Comparison of ENCODE assay signal across 11 cellular contexts in the genomic region with DNA sequence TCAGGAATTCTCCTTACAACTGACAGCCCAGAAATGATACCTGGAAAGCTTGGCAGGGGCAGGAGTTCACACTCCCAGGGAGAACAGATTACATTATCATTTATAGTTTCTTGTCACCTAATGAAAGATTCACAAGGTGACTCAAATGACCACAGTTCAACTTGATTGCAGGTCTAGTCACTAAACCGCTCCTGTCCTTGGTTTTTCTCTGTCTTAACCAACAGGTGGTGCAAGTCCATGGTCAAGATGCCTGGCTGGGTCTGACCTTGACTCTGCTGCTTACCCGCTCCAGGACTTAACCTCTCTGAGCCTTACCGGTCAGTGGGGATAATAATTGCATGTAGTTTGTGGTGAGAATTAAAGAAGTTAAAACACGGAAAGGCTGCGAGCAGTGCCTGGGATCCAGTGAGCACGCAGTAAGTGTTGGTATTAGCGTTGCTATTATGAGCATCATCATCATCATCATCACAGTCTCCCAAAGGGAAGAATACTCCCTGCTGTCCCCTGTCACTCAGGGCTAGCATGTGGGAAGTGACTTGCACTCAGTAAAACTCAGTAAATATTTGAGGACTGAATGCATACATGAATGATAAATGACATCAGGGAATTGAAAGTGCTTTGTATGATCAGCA.
DNase-seq lines count a peak whose midpoint lies in the region; ATAC-seq and TF ChIP-seq lines count a peak whose summit lies in the region.
"Had no signal": no experiment of that assay in that cellular context is flagged by ENCODE, and none has a peak within 500 bp of the region (broad histone marks: within the 10 kb centered on the region; RNA-seq: fewer than 3 reads in every experiment).

No MANE protein-coding gene starts in this region.

- no peak overlapping the region for H3K27ac Mint-ChIP-seq in type B pancreatic cell
- H3K27ac Mint-ChIP-seq: activated CD4-positive, alpha-beta memory T cell treated with anti-CD3 and anti-CD28 coated beads for 36 hours; CD4-positive, CD25-positive, alpha-beta regulatory T cell had no signal

- H3K36me3 Mint-ChIP-seq in type B pancreatic cell, result peaks cover 37% of the 10 kb centered on the region
- H3K36me3 Mint-ChIP-seq: activated CD4-positive, alpha-beta memory T cell treated with anti-CD3 and anti-CD28 coated beads for 36 hours; CD4-positive, CD25-positive, alpha-beta regulatory T cell had no signal

- peaks cover 14% of the 10 kb centered on the region for H3K4me1 Mint-ChIP-seq in type B pancreatic cell (ENCODE audit: unreplicated experiment)
- H3K4me1 Mint-ChIP-seq: CD4-positive, CD25-positive, alpha-beta regulatory T cell had no signal

- peaks cover 7% of the 10 kb centered on the region for H3K4me1 ChIP-seq in left ventricle myocardium inferior
- H3K4me1 ChIP-seq in PC-3 (ENCODE audit: insufficient read depth, low read length), result no peaks in the 10 kb centered on the region
- H3K4me1 ChIP-seq in colonic mucosa, result no peaks in the 10 kb centered on the region

- no peak overlapping the region for H3K4me3 Mint-ChIP-seq in type B pancreatic cell
- H3K4me3 Mint-ChIP-seq: activated CD4-positive, alpha-beta memory T cell treated with anti-CD3 and anti-CD28 coated beads for 36 hours; CD4-positive, CD25-positive, alpha-beta regulatory T cell had no signal

- no peaks in the 10 kb centered on the region for H3K27me3 ChIP-seq in left ventricle myocardium inferior (ENCODE audit: low read depth)
- no peaks in the 10 kb centered on the region for H3K27me3 ChIP-seq in PC-3 (ENCODE audit: low read length)
- H3K27me3 ChIP-seq in colonic mucosa, result no peaks in the 10 kb centered on the region

- H3K9me3 Mint-ChIP-seq in type B pancreatic cell, result no peaks in the 10 kb centered on the region
- H3K9me3 Mint-ChIP-seq: activated CD4-positive, alpha-beta memory T cell treated with anti-CD3 and anti-CD28 coated beads for 36 hours had no signal

- POLR2A ChIA-PET in PC-3 (lab: Charles Lee; ENCODE audit: unreplicated experiment), result no interaction called here

- TF ChIP-seq CTCF in left ventricle myocardium inferior (IDR thresholded peaks at IDR 0.05; ENCODE audit: borderline replicate concordance) (peak; percentile 47), PC-3 (conservative IDR thresholded peaks at IDR 0.05; ENCODE audit: low read depth, low read length) (peak; percentile 68), fibroblast of pulmonary artery (IDR thresholded peaks at IDR 0.05; ENCODE audit: low read length, missing control alignments) (peak; percentile 32), type B pancreatic cell (conservative IDR thresholded peaks at IDR 0.05) (peak; percentile 53), colonic mucosa (IDR thresholded peaks at IDR 0.05) (no peak)

- peak; percentile 89 for ATAC-seq in PC-3

- no peak overlapping the region for H2AFZ ChIP-seq in PC-3 (ENCODE audit: low read length)

- BruUV-seq in PC-3 (replicated peaks; lab: Mats Ljungman, UMichigan), result no TSS peak

- H3K27ac ChIP-seq in left ventricle myocardium inferior (replicated peaks), result no peak overlapping the region
- H3K27ac ChIP-seq in PC-3 (ENCODE audit: low read length), result no peak overlapping the region
- no peak overlapping the region for H3K27ac ChIP-seq in colonic mucosa

- H3K9me3 ChIP-seq in left ventricle myocardium inferior (replicated peaks), result no peaks in the 10 kb centered on the region
- H3K9me3 ChIP-seq in PC-3 (ENCODE audit: low read length), result no peaks in the 10 kb centered on the region
- H3K9me3 ChIP-seq in colonic mucosa, result no peaks in the 10 kb centered on the region

- H3K79me2 ChIP-seq in PC-3 (ENCODE audit: low read length), result no peaks in the 10 kb centered on the region

- H4K20me1 ChIP-seq in PC-3 (ENCODE audit: low read length), result no peaks in the 10 kb centered on the region

- CTCF ChIA-PET in PC-3 (lab: Charles Lee), result interaction anchor here (0.5 to 1.1 kb wide), 2 partner anchors 14 to 1533 kb away, joined by 3 to 7 read pairs; no protein-coding TSS in a partner anchor

- H3K36me3 ChIP-seq in left ventricle myocardium inferior, result peaks cover 72% of the 10 kb centered on the region
- no peaks in the 10 kb centered on the region; the same call in 1 of the 2 replicates for H3K36me3 ChIP-seq in PC-3 (ENCODE audit: low read depth, low read length)
- no peaks in the 10 kb centered on the region for H3K36me3 ChIP-seq in colonic mucosa

- H3K4me3 ChIP-seq in left ventricle myocardium inferior (no peak overlapping the region), PC-3 (ENCODE audit: low read length) (no peak overlapping the region), fibroblast of pulmonary artery (replicated peaks; ENCODE audit: low read depth, low read length) (no peak overlapping the region), colonic mucosa (no peak overlapping the region)

- intact Hi-C loops in left ventricle myocardium inferior (cut with micrococcal nuclease), result no loop called here
- intact Hi-C loops in cardiac septum (cut with DNase I), result no loop called here
- intact Hi-C loops in PC-3 (cut with micrococcal nuclease), result loop anchor here (1.0 to 2.0 kb wide), 2 partner anchors 149 to 209 kb away; no protein-coding TSS in a partner anchor
- intact Hi-C loops in colonic mucosa (cut with DNase I), result no loop called here

- DNase-seq in left ventricle myocardium inferior, result no peak
- DNase-seq in cardiac septum (ENCODE audit: low spot score), result no peak
- peak; percentile 68 for DNase-seq in PC-3
- DNase-seq in fibroblast of pulmonary artery (ENCODE audit: low read depth), result peak; percentile 42
- DNase-seq in type B pancreatic cell (ENCODE audit: extremely low spot score, unreplicated experiment), result no peak
- DNase-seq in stimulated activated CD4-positive, alpha-beta T cell treated with anti-CD3 and anti-CD28 coated beads, Interleukin-4, amount 100 ng/mL, for 1 hour, result no peak
- DNase-seq in hypothalamus (lab: John Stamatoyannopoulos, UW), result no peak
- no peak for DNase-seq in colonic mucosa
- DNase-seq: activated CD4-positive, alpha-beta memory T cell treated with anti-CD3 and anti-CD28 coated beads for 36 hours; CD4-positive, CD25-positive, alpha-beta regulatory T cell; NCI-H526 had no signal

- no peak overlapping the region for H3K4me2 ChIP-seq in PC-3 (ENCODE audit: low read length)

- no peaks in the 10 kb centered on the region for H3F3A ChIP-seq in PC-3 (ENCODE audit: low read length, unreplicated experiment)

- H3K9ac ChIP-seq in PC-3 (ENCODE audit: low read length) (no peak overlapping the region), colonic mucosa (ENCODE audit: low read depth in 2 of 2, low read length in 2 of 2) (no peak overlapping the region)

- no peaks in the 10 kb centered on the region for H3K27me3 Mint-ChIP-seq in type B pancreatic cell
- H3K27me3 Mint-ChIP-seq: activated CD4-positive, alpha-beta memory T cell treated with anti-CD3 and anti-CD28 coated beads for 36 hours had no signal

- no peaks in the 10 kb centered on the region for H3K9me2 ChIP-seq in PC-3 (replicated peaks; ENCODE audit: low read length)

Comparison
In these comparisons a context has a peak if more than half of its experiments do, and no peak if none do; other contexts are left out.
1. DNase-seq: peak in PC-3 (single experiment) and fibroblast of pulmonary artery (single experiment); none in left ventricle myocardium inferior (single experiment), cardiac septum (single experiment), type B pancreatic cell (single experiment), stimulated activated CD4-positive, alpha-beta T cell treated with anti-CD3 and anti-CD28 coated beads, Interleukin-4, amount 100 ng/mL, for 1 hour (single experiment), hypothalamus (0 of 51) and colonic mucosa (single experiment).